Comparison of ENCODE assay signal across 1 cellular context in the genomic region with DNA sequence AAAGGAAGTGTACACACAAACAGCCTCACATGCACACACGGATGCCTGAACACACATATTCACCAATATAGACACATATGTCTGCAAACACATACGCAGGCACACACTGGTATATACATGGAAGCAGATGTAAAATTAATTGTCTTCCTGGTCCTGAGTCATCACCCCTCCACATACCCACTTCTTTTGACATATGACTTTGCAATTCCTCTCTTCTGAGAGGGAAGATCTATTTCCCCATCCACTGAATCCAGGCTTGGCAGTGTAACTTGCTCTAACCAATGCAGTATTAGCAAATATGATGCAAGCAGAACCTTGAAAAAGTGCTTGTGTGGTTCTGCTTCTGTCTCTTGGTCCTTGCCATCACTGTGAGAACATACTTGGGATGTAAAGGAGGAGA.
TF ChIP-seq lines count a peak whose summit lies in the region.

No MANE protein-coding gene starts in this region.

TF ChIP-seq in HepG2, 621 proteins besides CTCF, POLR2A, EP300 and RAD21 (continued from another document):
- no peak for TF ChIP-seq ATF4 (CRISPR knock-in tag; IDR thresholded peaks at IDR 0.05)
- TF ChIP-seq ZNF232 (CRISPR knock-in tag; IDR thresholded peaks at IDR 0.05; ENCODE audit: borderline replicate concordance), result no peak
- TF ChIP-seq ZBTB14 (CRISPR knock-in tag; IDR thresholded peaks at IDR 0.05), result no peak
- TF ChIP-seq ZNF589 (CRISPR knock-in tag; conservative IDR thresholded peaks at IDR 0.05), result no peak
- TF ChIP-seq NFKB2 (CRISPR knock-in tag; IDR thresholded peaks at IDR 0.05; ENCODE audit: borderline replicate concordance), result no peak
